8 cellular contexts compared by ENCODE assay signal in genomic region chr1:166975361-166976129, GRCh38. TPM values are rescaled to one million over a fixed set of nuclear protein-coding genes. Genes with fewer than 3 reads are reported as not detected.
DNase-seq lines count a peak whose midpoint lies in the region; ATAC-seq and TF ChIP-seq lines count a peak whose summit lies in the region.

Gene ILDR2 (minus strand): TSS chr1:166975540. CDS start chr1:166975268, 272 bp downstream.

- no peak within 1 kb of the TSS for H2BK120ac ChIP-seq in neuronal stem cell (ENCODE audit: low read depth, low read length)

- peak within 1 kb of the TSS; percentile 96 for H2AFZ ChIP-seq in neuronal stem cell (ENCODE audit: low read length)

- H3K4me2 ChIP-seq in neuronal stem cell (ENCODE audit: insufficient read depth, low read length, poor library complexity, severe bottlenecking): peak within 1 kb of the TSS; percentile 81

- H2BK12ac ChIP-seq in neuronal stem cell (ENCODE audit: low read length): no peak within 1 kb of the TSS

- H3K4ac ChIP-seq in neuronal stem cell (ENCODE audit: low read length): no peak within 1 kb of the TSS

- H4K91ac ChIP-seq in neuronal stem cell (ENCODE audit: low read depth, low read length, poor library complexity): no peak within 1 kb of the TSS

- H2AK5ac ChIP-seq in neuronal stem cell (ENCODE audit: low read depth, low read length): no peak within 1 kb of the TSS

- no peak for TF ChIP-seq POLR2A in suprapubic skin (IDR thresholded peaks at IDR 0.05)

- no peak for TF ChIP-seq EP300 in suprapubic skin (IDR thresholded peaks at IDR 0.05)

- WGBS in neuronal stem cell (ENCODE audit: extremely low coverage in 2 of 2, insufficient read length in 2 of 2, insufficient replicate concordance in 1 of 2), 2 donors: no CpG with 5 or more reads among the region's 97 CpGs
- under 1% methylated on average over 11 of the region's 97 CpGs for WGBS in suprapubic skin

- peak within 1 kb of the TSS; percentile 70 to 85 for H3K4me3 ChIP-seq in neuronal stem cell (ENCODE audit: low read length in 2 of 2)
- peak within 1 kb of the TSS; percentile 54 for H3K4me3 ChIP-seq in suprapubic skin

- no peaks in the 10 kb centered on the region for H3K79me1 ChIP-seq in neuronal stem cell (ENCODE audit: low read depth, low read length)

- H2BK15ac ChIP-seq in neuronal stem cell (ENCODE audit: low read length): peak within 1 kb of the TSS; percentile 37

- no peak within 1 kb of the TSS for H4K8ac ChIP-seq in neuronal stem cell (ENCODE audit: low read depth, low read length)

- DNase-seq in NOMO-1 (lab: John Stamatoyannopoulos, UW; ENCODE audit: unreplicated experiment in 2 of 2) (peak; percentile 8 to 15), NOMO-1 treated with dmso at 0.1 percent for 144 hours (lab: John Stamatoyannopoulos, UW; ENCODE audit: unreplicated experiment) (no peak), OCI-M1 (lab: John Stamatoyannopoulos, UW) (peak; percentile 33), foreskin keratinocyte (no peak), neuronal stem cell (ENCODE audit: low spot score) (peak; percentile 63), suprapubic skin (ENCODE audit: low spot score in 2 of 2) (peak in 1 of 2 donors; percentile 62)
- peak; percentile 39 for DNase-seq in activated T-helper 9 cell treated with anti-CD3 and anti-CD28 coated beads, Interleukin-2, amount 50 U/mL, for 16 hours (ENCODE audit: low read depth)

- H3K9me3 ChIP-seq in neuronal stem cell (replicated peaks in 1 of 2; ENCODE audit: control insufficient read depth in 2 of 2, insufficient read depth in 1 of 2, low read depth in 1 of 2, low read length in 2 of 2) (no peaks in the 10 kb centered on the region), suprapubic skin (no peaks in the 10 kb centered on the region)

- peak within 1 kb of the TSS; percentile 45 for H3K23ac ChIP-seq in neuronal stem cell (ENCODE audit: low read depth, low read length, poor library complexity)

- H3K4me1 ChIP-seq in foreskin keratinocyte (no peaks in the 10 kb centered on the region), neuronal stem cell (ENCODE audit: control insufficient read depth in 2 of 2, insufficient read depth in 1 of 2, low read depth in 1 of 2, low read length in 2 of 2) (peaks cover 20 to 31% of the 10 kb centered on the region in 2 donors), suprapubic skin (peaks cover 14% of the 10 kb centered on the region)

- peak within 1 kb of the TSS; percentile 85 for H3K18ac ChIP-seq in neuronal stem cell (ENCODE audit: low read length)

- H3K27ac ChIP-seq in foreskin keratinocyte (no peak within 1 kb of the TSS), neuronal stem cell (replicated peaks; ENCODE audit: low read length) (peak within 1 kb of the TSS; percentile 20), suprapubic skin (no peak within 1 kb of the TSS)

- peaks cover 91% of the 10 kb centered on the region for H3K27me3 ChIP-seq in foreskin keratinocyte
- H3K27me3 ChIP-seq in neuronal stem cell (ENCODE audit: control insufficient read depth in 3 of 3, insufficient read depth in 3 of 3, low read depth in 1 of 3, low read length in 3 of 3): peaks cover 0 to 8% (median 7%) of the 10 kb centered on the region in 3 experiments
- H3K27me3 ChIP-seq in suprapubic skin: peaks cover 42% of the 10 kb centered on the region

- H3K36me3 ChIP-seq in neuronal stem cell (replicated peaks in 1 of 2; ENCODE audit: control insufficient read depth in 2 of 2, insufficient read depth in 2 of 2, low read length in 2 of 2) (no peaks in the 10 kb centered on the region), suprapubic skin (no peaks in the 10 kb centered on the region)

- ATAC-seq in HG03045 (IDR thresholded peaks at IDR 0.05; ENCODE audit: unreplicated experiment) (peak; percentile 74), foreskin keratinocyte (peak; percentile 66)

- H3K14ac ChIP-seq in neuronal stem cell (ENCODE audit: low read length): no peak within 1 kb of the TSS

- H2BK5ac ChIP-seq in neuronal stem cell (ENCODE audit: low read length): no peak within 1 kb of the TSS

- TF ChIP-seq CTCF in foreskin keratinocyte (conservative IDR thresholded peaks at IDR 0.05) (no peak), suprapubic skin (IDR thresholded peaks at IDR 0.05) (no peak)

- H3K9ac ChIP-seq in neuronal stem cell (ENCODE audit: low read depth, low read length, poor library complexity): peak within 1 kb of the TSS; percentile 79

RNA-seq across cellular contexts. Expression of gene ILDR2, which starts in this region (rescaled TPM):
- total RNA-seq in foreskin keratinocyte (not detected in 2 replicates), suprapubic skin (under 1 TPM in 3 of 4 donors, not detected in 1; 0.47 to 0.70 (median 0.48) TPM)
- polyA plus RNA-seq in foreskin keratinocyte: not detected in 2 replicates
- polyA plus RNA-seq in neuronal stem cell (2013, experiment 1 of 2): 39.1 TPM
- polyA plus RNA-seq in neuronal stem cell (2013, experiment 2 of 2): 39.6 TPM

Comparison
In these comparisons a context has a peak if more than half of its experiments do, and no peak if none do; other contexts are left out.
1. DNase-seq: peak in NOMO-1 (2 of 2), OCI-M1 (single experiment), activated T-helper 9 cell treated with anti-CD3 and anti-CD28 coated beads, Interleukin-2, amount 50 U/mL, for 16 hours (single experiment) and neuronal stem cell (single experiment); none in NOMO-1 treated with dmso at 0.1 percent for 144 hours (single experiment) and foreskin keratinocyte (0 of 2).
2. Peak in ATAC-seq in foreskin keratinocyte; RNA of the gene not detected or under 1 TPM.